17 cellular contexts compared by ENCODE assay signal in genomic region chr15:98980899-98981228, GRCh38. TPM values are rescaled to one million over a fixed set of nuclear protein-coding genes. Genes with fewer than 3 reads are reported as not detected.
"Had no signal": no experiment of that assay in that cellular context is flagged by ENCODE, and none has a peak within 500 bp of the region (broad histone marks: within the 10 kb centered on the region; RNA-seq: fewer than 3 reads in every experiment).

No MANE protein-coding gene starts in this region.

- H3K27me3 ChIP-seq: hepatocyte, neutrophil, right atrium auricular region, transverse colon had no signal

- DNase-seq: activated effector memory CD4-positive, alpha-beta T cell treated with anti-CD3 and anti-CD28 coated beads, Interleukin-2, amount 50 U/mL, for 16 hours; activated T-cell treated with anti-CD3 and anti-CD28 coated beads, Interleukin-2, amount 50 U/mL, for 24 hours; amygdala; effector memory CD8-positive, alpha-beta T cell; naive B cell; transverse colon had no signal

- H3K27ac Mint-ChIP-seq: activated naive CD8-positive, alpha-beta T cell; activated T-cell treated with anti-CD3 and anti-CD28 coated beads, Interleukin-2, amount 50 U/mL, for 24 hours; brain; dendritic cell treated with granulocyte-macrophage colony-stimulating factor and Interleukin-4, amounts not matched to agents 40 ng/mL and 50 ng/mL, for 4 days; effector memory CD8-positive, alpha-beta T cell; naive B cell; stimulated activated memory B cell treated with anti-CD40 and anti-IgM and Interleukin-4, amounts not matched to agents 10 μg/mL and 1 μg/mL and 100 μg/mL, for 72 hours; T-helper 2 cell treated with Interferon-gamma antibody and Interleukin-4, amounts not matched to agents 5 μg/mL and 100 μg/mL, for 36 hours had no signal

- H3K27ac ChIP-seq: neutrophil, right atrium auricular region, transverse colon had no signal

- H3K36me3 ChIP-seq: neutrophil, right atrium auricular region, transverse colon had no signal

- H3K9me3 ChIP-seq: neutrophil, right atrium auricular region, transverse colon had no signal

- ATAC-seq: activated CD4-positive, CD25-positive, alpha-beta regulatory T cell treated with anti-CD3 and anti-CD28 coated beads, Interleukin-2, amount 50 U/mL, for 24 hours; effector memory CD8-positive, alpha-beta T cell; stimulated activated memory B cell treated with anti-CD40 and anti-IgM and Interleukin-4, amounts not matched to agents 10 μg/mL and 1 μg/mL and 100 μg/mL, for 72 hours had no signal

- H3K4me2 ChIP-seq: hepatocyte had no signal

- H3K36me3 Mint-ChIP-seq: brain; stimulated activated memory B cell treated with anti-CD40 and anti-IgM and Interleukin-4, amounts not matched to agents 10 μg/mL and 1 μg/mL and 100 μg/mL, for 72 hours had no signal

- H3K4me3 Mint-ChIP-seq: activated naive CD8-positive, alpha-beta T cell; activated T-cell treated with anti-CD3 and anti-CD28 coated beads, Interleukin-2, amount 50 U/mL, for 24 hours; brain; dendritic cell treated with granulocyte-macrophage colony-stimulating factor and Interleukin-4, amounts not matched to agents 40 ng/mL and 50 ng/mL, for 4 days; effector memory CD8-positive, alpha-beta T cell; naive B cell; stimulated activated memory B cell treated with anti-CD40 and anti-IgM and Interleukin-4, amounts not matched to agents 10 μg/mL and 1 μg/mL and 100 μg/mL, for 72 hours; T-helper 2 cell treated with Interferon-gamma antibody and Interleukin-4, amounts not matched to agents 5 μg/mL and 100 μg/mL, for 36 hours had no signal

- H3K79me2 ChIP-seq: hepatocyte had no signal

- H3K4me3 ChIP-seq: hepatocyte, lung, right atrium auricular region, transverse colon had no signal

- H3K27me3 Mint-ChIP-seq: dendritic cell treated with granulocyte-macrophage colony-stimulating factor and Interleukin-4, amounts not matched to agents 40 ng/mL and 50 ng/mL, for 4 days had no signal

- H2AFZ ChIP-seq: hepatocyte had no signal

- H3K4me1 Mint-ChIP-seq: brain; naive B cell; stimulated activated memory B cell treated with anti-CD40 and anti-IgM and Interleukin-4, amounts not matched to agents 10 μg/mL and 1 μg/mL and 100 μg/mL, for 72 hours had no signal

RNA-seq across cellular contexts. Expression of gene PGPEP1L, which starts 26.7 kb away (rescaled TPM):
- total RNA-seq: epithelial cell of proximal tubule, hepatocyte, transverse colon had no signal
- polyA plus RNA-seq: hepatocyte, lung had no signal
